ENCODE assay signal across 19 cellular contexts in genomic region chr2:13474538-13474937, GRCh38.
DNase-seq lines count a peak whose midpoint lies in the region; ATAC-seq, FAIRE-seq and TF ChIP-seq lines count a peak whose summit lies in the region.
"Had no signal": no experiment of that assay in that cellular context is flagged by ENCODE, and none has a peak within 500 bp of the region (broad histone marks: within the 10 kb centered on the region; RNA-seq: fewer than 3 reads in every experiment).

No MANE protein-coding gene starts in this region.

- BruUV-seq in GM12878 (replicated peaks; lab: Mats Ljungman, UMichigan) = no TSS peak

- RAD21 ChIA-PET in GM12878 (lab: Charles Lee; ENCODE audit: unreplicated experiment) = no interaction called here

- SMC1A ChIA-PET in GM12878 (lab: Charles Lee; ENCODE audit: uncharacterized antibody, unreplicated experiment) = interaction anchor here (0.8 to 1.9 kb wide), 8 partner anchors 9 to 81 kb away, joined by 3 to 6 read pairs (median 3); no protein-coding TSS in a partner anchor

- TF ChIP-seq EP300 in GM12878 (IDR thresholded peaks at IDR 0.05; ENCODE audit: borderline replicate concordance in 1 of 2, control insufficient read depth in 1 of 2, low read depth in 2 of 2, low read length in 2 of 2) = peak in 1 of 2 experiments; percentile 45; a peak in 1 of 4 replicates

- no peak overlapping the region for H3K9ac ChIP-seq in GM12878 (ENCODE audit: control insufficient read depth, insufficient read depth, low read length)

- H3K36me3 ChIP-seq in GM12878 (ENCODE audit: control insufficient read depth in 2 of 2, insufficient read depth in 2 of 2, low read length in 1 of 2) (no peaks in the 10 kb centered on the region), pancreas (no peaks in the 10 kb centered on the region)
- H3K36me3 ChIP-seq: Peyer's patch had no signal

- H3K27ac ChIP-seq in GM12878 (ENCODE audit: control insufficient read depth, insufficient read depth) = no peak overlapping the region
- H3K27ac ChIP-seq in pancreas = no peak overlapping the region
- H3K27ac ChIP-seq: HL-60, Peyer's patch had no signal

- ATAC-seq in GM18498 (IDR thresholded peaks at IDR 0.05; ENCODE audit: unreplicated experiment) (peak; percentile 43), GM21786 (IDR thresholded peaks at IDR 0.05; ENCODE audit: unreplicated experiment) (peak; percentile 72), HG03442 (IDR thresholded peaks at IDR 0.05; ENCODE audit: unreplicated experiment) (peak; percentile 67), GM12878 (peak; percentile 95), GM21381 (IDR thresholded peaks at IDR 0.05; ENCODE audit: unreplicated experiment) (no peak), pancreas (no peak)
- ATAC-seq: GM23338, HCT116, Right ventricle myocardium inferior had no signal

- FAIRE-seq in GM12878 (lab: Jason Lieb, UNC) = peak; percentile 73
- FAIRE-seq in pancreas (lab: Jason Lieb, UNC) = no peak

- in situ Hi-C loops in GM12878 (cut with MboI) = no loop called here

- H3K4me2 ChIP-seq in GM12878 (ENCODE audit: control insufficient read depth, insufficient read depth) = no peak overlapping the region
- H3K4me2 ChIP-seq: GM23338 had no signal

- H3K4me3 ChIP-seq in GM12878 (no peak overlapping the region), pancreas (no peak overlapping the region)
- H3K4me3 ChIP-seq: GM23338, Peyer's patch had no signal

- 11% methylated on average over 4 of the region's 4 CpGs for WGBS in GM12878 (ENCODE audit: insufficient coverage, insufficient replicate concordance, low lambda C conversion rate, missing lambda C conversion rate)
- 40 to 41% methylated on average over 4 of the region's 4 CpGs for WGBS in pancreas, 2 donors

- no peak overlapping the region for H2AFZ ChIP-seq in GM12878 (ENCODE audit: control insufficient read depth, low read depth, low read length)
- H2AFZ ChIP-seq: GM23338 had no signal

- H3K27me3 ChIP-seq in GM12878 (replicated peaks in 1 of 2; ENCODE audit: control insufficient read depth in 2 of 2, insufficient read depth in 2 of 2, low read length in 1 of 2) = no peaks in the 10 kb centered on the region
- no peaks in the 10 kb centered on the region for H3K27me3 ChIP-seq in pancreas
- H3K27me3 ChIP-seq: Peyer's patch had no signal

- H3K9me3 ChIP-seq in GM12878 (replicated peaks; ENCODE audit: control insufficient read depth, insufficient read depth, low read length) (peaks cover 2% of the 10 kb centered on the region; the same call in 2 of the 3 replicates), pancreas (no peaks in the 10 kb centered on the region)
- H3K9me3 ChIP-seq: Caco-2, Peyer's patch had no signal

- TF ChIP-seq RAD21 in GM12878 (IDR thresholded peaks at IDR 0.05; ENCODE audit: insufficient read depth, low read depth, low read length) = no peak

- TF ChIP-seq POLR2A in GM12878 (IDR thresholded peaks at IDR 0.05; ENCODE audit: low read depth, low read length) = no peak

- intact Hi-C loops in GM12878 (cut with micrococcal nuclease; ENCODE audit: unreplicated experiment) = no loop called here
- intact Hi-C loops in pancreas (cut with DNase I) = no loop called here

- TF ChIP-seq CTCF in GM12878 (IDR thresholded peaks at IDR 0.05 in 2 of 3, conservative IDR thresholded peaks at IDR 0.05 in 1 of 3; ENCODE audit: control insufficient read depth in 2 of 3, extremely low read depth in 1 of 3, insufficient read depth in 1 of 3, low read depth in 3 of 3, low read length in 3 of 3) = no peak
- no peak for TF ChIP-seq CTCF in pancreas (IDR thresholded peaks at IDR 0.05)

- H3K79me2 ChIP-seq in GM12878 (ENCODE audit: control insufficient read depth, insufficient read depth, low read length) = no peaks in the 10 kb centered on the region

- POLR2A ChIA-PET in GM12878 (lab: Charles Lee) = no interaction called here

- DNase-seq in GM12878 (ENCODE audit: low read depth, low spot score) = peak; percentile 44
- no peak for DNase-seq in central memory CD4-positive, alpha-beta T cell
- no peak for DNase-seq in stimulated activated naive CD4-positive, alpha-beta T cell (lab: John Stamatoyannopoulos, UW)
- no peak for DNase-seq in pancreas
- DNase-seq: AML-193, Caco-2, EL, NCI-H1436, NCI-H2081, NCI-H510A, Peyer's patch had no signal

- H4K20me1 ChIP-seq in GM12878 (ENCODE audit: control insufficient read depth, insufficient read depth) = no peaks in the 10 kb centered on the region

- H3K4me1 ChIP-seq in GM12878 (ENCODE audit: control insufficient read depth, insufficient read depth, low read length) (no peaks in the 10 kb centered on the region), pancreas (no peaks in the 10 kb centered on the region)
- H3K4me1 ChIP-seq: Caco-2, Peyer's patch had no signal

- CTCF ChIA-PET in GM12878 (lab: Yijun Ruan, JAX) = interaction anchor here (0.5 to 1.7 kb wide), 2 partner anchors 9 to 56 kb away, joined by 4 to 5 read pairs; no protein-coding TSS in a partner anchor

TF ChIP-seq in GM12878, 131 proteins besides CTCF, POLR2A, EP300 and RAD21 (continues in another document):
- TF ChIP-seq E2F8 (IDR thresholded peaks at IDR 0.05; ENCODE audit: low read depth, partially characterized antibody) = no peak
- peak; percentile 57; the same call in 1 of the 2 replicates for TF ChIP-seq EED (IDR thresholded peaks at IDR 0.05; ENCODE audit: low read depth)
- no peak for TF ChIP-seq POLR2AphosphoS2 (IDR thresholded peaks at IDR 0.05; ENCODE audit: low read depth, low read length)
- TF ChIP-seq JUNB (IDR thresholded peaks at IDR 0.05) = 0 out of 2 replicates have a peak, but pooled peaks have one; percentile 48
- no peak for TF ChIP-seq ELK1 (IDR thresholded peaks at IDR 0.05; ENCODE audit: low read depth, low read length)
- TF ChIP-seq ZSCAN29 (IDR thresholded peaks at IDR 0.05) = no peak
- TF ChIP-seq JUND (IDR thresholded peaks at IDR 0.05; ENCODE audit: low read depth, low read length) = no peak
- TF ChIP-seq ZNF24 (IDR thresholded peaks at IDR 0.05) = no peak
- peak; percentile 34; the same call in 1 of the 2 replicates for TF ChIP-seq IKZF1 (conservative IDR thresholded peaks at IDR 0.05)
- no peak for TF ChIP-seq STAT1 (conservative IDR thresholded peaks at IDR 0.05)
- no peak for TF ChIP-seq SMARCA5 (IDR thresholded peaks at IDR 0.05)
- TF ChIP-seq ESRRA (IDR thresholded peaks at IDR 0.05; ENCODE audit: low read length) = no peak
- TF ChIP-seq BHLHE40 (IDR thresholded peaks at IDR 0.05; ENCODE audit: borderline replicate concordance in 1 of 2, low read depth in 2 of 2, low read length in 1 of 2) = peak in 1 of 2 experiments; percentile 51; a peak in 1 of 4 replicates
- TF ChIP-seq SREBF1 (IDR thresholded peaks at IDR 0.05; ENCODE audit: low read length) = no peak
- TF ChIP-seq MEF2B (IDR thresholded peaks at IDR 0.05; ENCODE audit: partially characterized antibody, poor library complexity, severe bottlenecking) = peak; percentile 83
- no peak for TF ChIP-seq ZNF274 (IDR thresholded peaks at IDR 0.05; ENCODE audit: insufficient read depth, insufficient read length)
- no peak for TF ChIP-seq CEBPB (IDR thresholded peaks at IDR 0.05; ENCODE audit: borderline replicate concordance in 1 of 2, low read depth in 2 of 2, low read length in 2 of 2)
- peak; percentile 88 for TF ChIP-seq RUNX3 (IDR thresholded peaks at IDR 0.05; ENCODE audit: low read length)
- no peak for TF ChIP-seq PML (IDR thresholded peaks at IDR 0.05; ENCODE audit: low read length)
- TF ChIP-seq HDGF (IDR thresholded peaks at IDR 0.05) = no peak
- TF ChIP-seq POLR2AphosphoS5 (IDR thresholded peaks at IDR 0.05; ENCODE audit: low read length) = no peak
- TF ChIP-seq ATF7 (IDR thresholded peaks at IDR 0.05; ENCODE audit: low read depth) = peak; percentile 86
- no peak for TF ChIP-seq HCFC1 (IDR thresholded peaks at IDR 0.05; ENCODE audit: low read length)
- TF ChIP-seq MYB (IDR thresholded peaks at IDR 0.05; ENCODE audit: borderline replicate concordance, low read depth, low read length) = no peak
- TF ChIP-seq MYC (IDR thresholded peaks at IDR 0.05; ENCODE audit: insufficient read depth, insufficient read length, insufficient replicate concordance, low read length, severe bottlenecking) = no peak
- TF ChIP-seq BRCA1 (IDR thresholded peaks at IDR 0.05; ENCODE audit: low read depth, low read length) = no peak

Comparison
In these comparisons a context has a peak if more than half of its experiments do, and no peak if none do; other contexts are left out.
1. ATAC-seq: peak in GM18498 (single experiment), GM21786 (single experiment), HG03442 (single experiment) and GM12878 (single experiment); none in GM21381 (single experiment) and pancreas (0 of 4).